ENCODE assay signal across 2 cellular contexts in genomic region chr6:166752928-166753721, GRCh38.
TF ChIP-seq lines count a peak whose summit lies in the region.

No MANE protein-coding gene starts in this region.

TF ChIP-seq in HepG2, 621 proteins besides CTCF, POLR2A, EP300 and RAD21:
- TF ChIP-seq, protein P1, sequence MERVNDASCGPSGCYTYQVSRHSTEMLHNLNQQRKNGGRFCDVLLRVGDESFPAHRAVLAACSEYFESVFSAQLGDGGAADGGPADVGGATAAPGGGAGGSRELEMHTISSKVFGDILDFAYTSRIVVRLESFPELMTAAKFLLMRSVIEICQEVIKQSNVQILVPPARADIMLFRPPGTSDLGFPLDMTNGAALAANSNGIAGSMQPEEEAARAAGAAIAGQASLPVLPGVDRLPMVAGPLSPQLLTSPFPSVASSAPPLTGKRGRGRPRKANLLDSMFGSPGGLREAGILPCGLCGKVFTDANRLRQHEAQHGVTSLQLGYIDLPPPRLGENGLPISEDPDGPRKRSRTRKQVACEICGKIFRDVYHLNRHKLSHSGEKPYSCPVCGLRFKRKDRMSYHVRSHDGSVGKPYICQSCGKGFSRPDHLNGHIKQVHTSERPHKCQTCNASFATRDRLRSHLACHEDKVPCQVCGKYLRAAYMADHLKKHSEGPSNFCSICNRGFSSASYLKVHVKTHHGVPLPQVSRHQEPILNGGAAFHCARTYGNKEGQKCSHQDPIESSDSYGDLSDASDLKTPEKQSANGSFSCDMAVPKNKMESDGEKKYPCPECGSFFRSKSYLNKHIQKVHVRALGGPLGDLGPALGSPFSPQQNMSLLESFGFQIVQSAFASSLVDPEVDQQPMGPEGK (CRISPR knock-in tag; IDR thresholded peaks at IDR 0.05) = no peak
- TF ChIP-seq CCAR2 (optimal IDR thresholded peaks at IDR 0.05; ENCODE audit: low read depth, low read length) (no peak), E2F5 (CRISPR knock-in tag; conservative IDR thresholded peaks at IDR 0.05) (no peak), MEIS1 (CRISPR knock-in tag; IDR thresholded peaks at IDR 0.05; ENCODE audit: borderline replicate concordance) (no peak), ZNF781 (CRISPR knock-in tag; IDR thresholded peaks at IDR 0.05; ENCODE audit: borderline replicate concordance, not compliant biosample characterization) (no peak), JARID2 (CRISPR knock-in tag; IDR thresholded peaks at IDR 0.05; ENCODE audit: insufficient replicate concordance) (no peak), SKIL (CRISPR knock-in tag; IDR thresholded peaks at IDR 0.05; ENCODE audit: borderline replicate concordance) (no peak), ATF7 (IDR thresholded peaks at IDR 0.05) (peak; percentile 55; the same call in 1 of the 2 replicates), ATF7 (CRISPR knock-in tag; IDR thresholded peaks at IDR 0.05) (no peak), ATM (IDR thresholded peaks at IDR 0.05; ENCODE audit: borderline replicate concordance) (no peak)

TF ChIP-seq in IMR-90, 13 proteins besides CTCF, POLR2A, EP300 and RAD21 (continued from another document):
- no peak for TF ChIP-seq SMC3 (IDR thresholded peaks at IDR 0.05; ENCODE audit: low read depth, low read length)
- no peak for TF ChIP-seq CEBPB (IDR thresholded peaks at IDR 0.05; ENCODE audit: low read depth, low read length)
- no peak for TF ChIP-seq MAZ (IDR thresholded peaks at IDR 0.05; ENCODE audit: borderline replicate concordance, low read depth, low read length)
- no peak for TF ChIP-seq NFE2L2 (IDR thresholded peaks at IDR 0.05; ENCODE audit: low read depth, low read length)
TF ChIP-seq in IMR-90: peak in this region for 0.
